8 cellular contexts compared by ENCODE assay signal in the genomic region with DNA sequence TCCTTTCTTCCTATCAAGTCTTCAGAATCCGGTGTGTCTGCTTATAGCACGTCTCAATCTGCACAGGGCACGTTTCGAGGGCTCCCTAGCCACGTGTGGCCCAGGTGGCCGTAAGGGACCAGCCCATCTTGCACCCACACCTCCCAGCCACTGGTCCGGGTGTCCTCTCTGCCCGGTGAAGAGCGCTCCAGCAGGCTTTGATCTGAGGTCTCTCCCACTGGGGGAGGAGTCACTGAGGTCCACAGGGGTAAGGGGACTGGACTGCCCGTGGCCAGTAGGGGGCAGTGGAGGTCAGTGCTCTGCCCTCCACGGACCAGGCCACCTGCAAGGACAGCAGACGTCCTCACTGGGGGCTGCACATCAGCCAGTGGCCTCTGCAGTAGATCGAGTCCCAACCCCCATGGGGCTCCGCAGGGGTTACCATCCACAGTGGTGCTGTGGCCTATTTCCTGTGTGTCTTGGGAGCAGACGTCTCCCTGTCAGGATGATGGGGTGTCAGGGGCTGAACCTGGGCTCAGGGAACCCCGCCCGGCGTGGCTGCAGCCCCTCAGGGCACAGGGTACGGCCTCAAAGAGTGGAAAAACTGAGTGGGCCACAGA.
A peak's percentile ranks its signal among the peaks of the same experiment; 100 is the strongest.
DNase-seq lines count a peak whose midpoint lies in the region; ATAC-seq, FAIRE-seq and TF ChIP-seq lines count a peak whose summit lies in the region.

No MANE protein-coding gene starts in this region.

- CTCF ChIA-PET in HepG2 (lab: Yijun Ruan, JAX; ENCODE audit: low intra/inter-chr PET ratio, low total read pairs), result interaction anchor here (1.4 to 1.9 kb wide), 3 partner anchors 13 to 41 kb away, joined by 5 to 12 read pairs (median 10); no protein-coding TSS in a partner anchor

- H3K36me3 ChIP-seq in HepG2 (replicated peaks in 1 of 2; ENCODE audit: control insufficient read depth in 1 of 2, insufficient read depth in 2 of 2, low read length in 2 of 2), result no peaks in the 10 kb centered on the region

- peaks cover 19% of the 10 kb centered on the region; the same call in 1 of the 2 replicates for H4K20me1 ChIP-seq in HepG2 (ENCODE audit: insufficient read depth, low read length)

- peaks cover 34% of the 10 kb centered on the region for H3K4me1 ChIP-seq in HepG2 (ENCODE audit: insufficient read depth, low read length)

- H3K4me2 ChIP-seq in HepG2 (ENCODE audit: low read depth, low read length), result no peak overlapping the region

- no peak overlapping the region for H3K4me3 ChIP-seq in HepG2 (replicated peaks in 1 of 3; ENCODE audit: insufficient read depth in 1 of 3, low read depth in 2 of 3, low read length in 3 of 3)

- peak; percentile 92 for FAIRE-seq in HepG2 (lab: Jason Lieb, UNC)

- TF ChIP-seq RAD21 in HepG2 (CRISPR knock-in tag; IDR thresholded peaks at IDR 0.05), result peak; percentile 92

- TF ChIP-seq CTCF in LNCAP (IDR thresholded peaks at IDR 0.05) (peak; percentile 96), HepG2 (CRISPR knock-in tag; IDR thresholded peaks at IDR 0.05) (peak; percentile 99)

- POLR2A ChIA-PET in HepG2 (lab: Yijun Ruan, JAX), result no interaction called here

- TF ChIP-seq EP300 in HepG2 (IDR thresholded peaks at IDR 0.05; ENCODE audit: low read depth in 2 of 2, low read length in 2 of 2) (no peak; a peak in 1 of 4 replicates), HepG2 (CRISPR knock-in tag; IDR thresholded peaks at IDR 0.05; ENCODE audit: borderline replicate concordance) (no peak)

- no TSS peak for BruUV-seq in HepG2 (replicated peaks; lab: Mats Ljungman, UMichigan)

- H3K9ac ChIP-seq in HepG2 (ENCODE audit: insufficient read depth, low read depth, low read length), result no peak overlapping the region

- no peaks in the 10 kb centered on the region for H3K79me2 ChIP-seq in HepG2 (ENCODE audit: insufficient read depth, low read length)

- in situ Hi-C loops in HepG2 (cut with HindIII; ENCODE audit: extremely low pct_ligation_motif_present, low pct_unique_long_range_greater_than_20kb), result no loop called here

- no peak overlapping the region for H2AFZ ChIP-seq in HepG2 (ENCODE audit: low read length)

- 23% methylated on average over 15 of the region's 19 CpGs for WGBS in HepG2 (ENCODE audit: low lambda C conversion rate)

- no peaks in the 10 kb centered on the region for H3K9me3 ChIP-seq in HepG2 (ENCODE audit: low read length)

- H3K27ac ChIP-seq in HepG2 (ENCODE audit: extremely low read length, insufficient read depth, low read length), result no peak overlapping the region

- ATAC-seq in HepG2, result peak; percentile 85
- ATAC-seq in stimulated activated naive CD8-positive, alpha-beta T cell treated with anti-CD3 and anti-CD28 coated beads, Interleukin-15, Interleukin-2, amounts not matched to agents 100 U/mL and 50 U/mL, for 24 hours, result peak; percentile 74
- no peak for ATAC-seq in HG03571 (IDR thresholded peaks at IDR 0.05; ENCODE audit: unreplicated experiment)

- peaks cover 16 to 20% of the 10 kb centered on the region in 2 experiments; a peak in 3 of 5 replicates for H3K27me3 ChIP-seq in HepG2 (ENCODE audit: control insufficient read depth in 1 of 2, insufficient read depth in 2 of 2, low read length in 2 of 2)

- intact Hi-C loops in HepG2 (cut with micrococcal nuclease; ENCODE audit: unreplicated experiment), result loop anchor here (2.0 kb wide), 1 partner anchor 14 kb away; no protein-coding TSS in a partner anchor

- peak; percentile 35 to 64 (median 55) for DNase-seq in NCI-H1417 (lab: John Stamatoyannopoulos, UW)
- DNase-seq in NCI-H1417 treated with DMSO at 0.1 percent for 48 hours (lab: John Stamatoyannopoulos, UW), result no peak
- DNase-seq in SW480 (ENCODE audit: low spot score), result peak; percentile 77
- DNase-seq in cerebellar cortex (ENCODE audit: low spot score), result peak; percentile 72
- DNase-seq in HepG2 (ENCODE audit: low spot score), result peak; percentile 80
- DNase-seq in stimulated activated naive CD8-positive, alpha-beta T cell treated with anti-CD3 and anti-CD28 coated beads, Interleukin-15, Interleukin-2, amounts not matched to agents 100 U/mL and 50 U/mL, for 24 hours, result peak; percentile 73

- TF ChIP-seq POLR2A in HepG2 (IDR thresholded peaks at IDR 0.05; ENCODE audit: insufficient read depth in 1 of 2, low read depth in 2 of 2, low read length in 2 of 2), result no peak

TF ChIP-seq in HepG2, 621 proteins besides CTCF, POLR2A, EP300 and RAD21 (continues in another document):
- TF ChIP-seq ZNF382 (CRISPR knock-in tag; IDR thresholded peaks at IDR 0.05; ENCODE audit: borderline replicate concordance) (no peak), ZSCAN20 (CRISPR knock-in tag; IDR thresholded peaks at IDR 0.05; ENCODE audit: borderline replicate concordance) (no peak), ZBTB38 (CRISPR knock-in tag; IDR thresholded peaks at IDR 0.05) (peak; percentile 69; the same call in 1 of the 2 replicates), ZNF557 (CRISPR knock-in tag; IDR thresholded peaks at IDR 0.05) (no peak), ZNF543 (CRISPR knock-in tag; IDR thresholded peaks at IDR 0.05) (no peak), ATF3 (CRISPR knock-in tag; IDR thresholded peaks at IDR 0.05) (0 out of 2 replicates have a peak, but pooled peaks have one; percentile 38), RORA (CRISPR knock-in tag; IDR thresholded peaks at IDR 0.05) (no peak), SATB2 (CRISPR knock-in tag; IDR thresholded peaks at IDR 0.05) (no peak), ATRX (CRISPR knock-in tag; IDR thresholded peaks at IDR 0.05; ENCODE audit: borderline replicate concordance) (no peak), ZMAT3 (CRISPR knock-in tag; conservative IDR thresholded peaks at IDR 0.05) (no peak), XBP1 (CRISPR knock-in tag; IDR thresholded peaks at IDR 0.05) (no peak), GATAD1 (CRISPR knock-in tag; IDR thresholded peaks at IDR 0.05) (no peak), ZNF180 (CRISPR knock-in tag; IDR thresholded peaks at IDR 0.05; ENCODE audit: borderline replicate concordance, low read depth) (no peak), MEIS1 (CRISPR knock-in tag; IDR thresholded peaks at IDR 0.05; ENCODE audit: borderline replicate concordance) (peak; percentile 42; the same call in 1 of the 2 replicates), SP1 (IDR thresholded peaks at IDR 0.05) (no peak), SP1 (CRISPR knock-in tag; IDR thresholded peaks at IDR 0.05) (peak; percentile 57; the same call in 1 of the 2 replicates), ZC3H13 (CRISPR knock-in tag; IDR thresholded peaks at IDR 0.05) (no peak), MAF1 (CRISPR knock-in tag; IDR thresholded peaks at IDR 0.05; ENCODE audit: borderline replicate concordance) (no peak), MZF1 (CRISPR knock-in tag; IDR thresholded peaks at IDR 0.05; ENCODE audit: borderline replicate concordance) (no peak), HIVEP1 (CRISPR knock-in tag; IDR thresholded peaks at IDR 0.05) (peak; percentile 86), KAT2B (IDR thresholded peaks at IDR 0.05; ENCODE audit: borderline replicate concordance, low read depth, low read length) (no peak), PTBP1 (IDR thresholded peaks at IDR 0.05; ENCODE audit: low read depth, low read length, poor library complexity, severe bottlenecking) (no peak), ZEB1 (IDR thresholded peaks at IDR 0.05; ENCODE audit: insufficient replicate concordance, low read depth) (no peak), FOXA1 (IDR thresholded peaks at IDR 0.05) (no peak), FOXA1 (CRISPR knock-in tag; IDR thresholded peaks at IDR 0.05) (0 out of 2 replicates have a peak, but pooled peaks have one; percentile 16)
- TF ChIP-seq, protein P1, sequence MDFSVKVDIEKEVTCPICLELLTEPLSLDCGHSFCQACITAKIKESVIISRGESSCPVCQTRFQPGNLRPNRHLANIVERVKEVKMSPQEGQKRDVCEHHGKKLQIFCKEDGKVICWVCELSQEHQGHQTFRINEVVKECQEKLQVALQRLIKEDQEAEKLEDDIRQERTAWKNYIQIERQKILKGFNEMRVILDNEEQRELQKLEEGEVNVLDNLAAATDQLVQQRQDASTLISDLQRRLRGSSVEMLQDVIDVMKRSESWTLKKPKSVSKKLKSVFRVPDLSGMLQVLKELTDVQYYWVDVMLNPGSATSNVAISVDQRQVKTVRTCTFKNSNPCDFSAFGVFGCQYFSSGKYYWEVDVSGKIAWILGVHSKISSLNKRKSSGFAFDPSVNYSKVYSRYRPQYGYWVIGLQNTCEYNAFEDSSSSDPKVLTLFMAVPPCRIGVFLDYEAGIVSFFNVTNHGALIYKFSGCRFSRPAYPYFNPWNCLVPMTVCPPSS (IDR thresholded peaks at IDR 0.05), result no peak
- TF ChIP-seq, protein P2, sequence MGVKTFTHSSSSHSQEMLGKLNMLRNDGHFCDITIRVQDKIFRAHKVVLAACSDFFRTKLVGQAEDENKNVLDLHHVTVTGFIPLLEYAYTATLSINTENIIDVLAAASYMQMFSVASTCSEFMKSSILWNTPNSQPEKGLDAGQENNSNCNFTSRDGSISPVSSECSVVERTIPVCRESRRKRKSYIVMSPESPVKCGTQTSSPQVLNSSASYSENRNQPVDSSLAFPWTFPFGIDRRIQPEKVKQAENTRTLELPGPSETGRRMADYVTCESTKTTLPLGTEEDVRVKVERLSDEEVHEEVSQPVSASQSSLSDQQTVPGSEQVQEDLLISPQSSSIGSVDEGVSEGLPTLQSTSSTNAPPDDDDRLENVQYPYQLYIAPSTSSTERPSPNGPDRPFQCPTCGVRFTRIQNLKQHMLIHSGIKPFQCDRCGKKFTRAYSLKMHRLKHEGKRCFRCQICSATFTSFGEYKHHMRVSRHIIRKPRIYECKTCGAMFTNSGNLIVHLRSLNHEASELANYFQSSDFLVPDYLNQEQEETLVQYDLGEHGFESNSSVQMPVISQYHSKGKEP (CRISPR knock-in tag; IDR thresholded peaks at IDR 0.05), result no peak
